8 cellular contexts compared by ENCODE assay signal in the genomic region with DNA sequence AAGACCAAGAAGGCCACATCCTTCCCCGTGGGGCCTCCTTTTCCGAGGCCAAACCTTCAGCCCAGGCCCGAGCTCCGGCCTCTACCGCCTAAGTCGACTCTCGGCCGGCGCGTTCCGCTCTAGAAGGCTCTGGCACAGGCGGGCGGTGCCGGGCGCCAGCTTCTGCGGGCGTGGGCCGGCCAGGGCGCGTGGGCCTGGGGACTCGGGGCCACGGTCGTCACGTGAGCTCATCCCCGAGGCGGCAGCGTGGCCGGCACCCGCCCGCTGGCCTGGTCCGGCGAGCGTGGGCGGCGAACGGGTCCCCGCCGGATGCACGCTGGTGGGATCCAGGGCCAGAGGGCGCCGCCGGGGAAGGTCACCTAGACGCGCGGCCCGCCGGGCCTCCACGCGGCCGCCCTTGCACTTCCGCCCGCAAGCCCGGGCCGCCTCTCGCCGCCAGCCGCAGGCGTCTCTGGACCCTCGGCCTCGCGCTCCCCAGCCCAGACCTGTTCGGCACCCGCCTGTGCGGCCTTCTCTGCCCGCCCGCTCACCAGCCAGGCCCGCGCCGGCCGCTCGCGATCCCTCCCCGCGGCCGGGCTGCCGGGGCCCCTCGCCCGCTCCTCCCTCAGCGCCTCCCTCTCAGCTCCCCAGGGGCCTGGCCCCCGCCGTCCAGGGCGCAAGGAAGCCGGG. TPM values are rescaled to one million over a fixed set of nuclear protein-coding genes. Genes with fewer than 3 reads are reported as not detected.
DNase-seq lines count a peak whose midpoint lies in the region; ATAC-seq, FAIRE-seq and TF ChIP-seq lines count a peak whose summit lies in the region.

No MANE protein-coding gene starts in this region.

- no peaks in the 10 kb centered on the region for H3K27me3 ChIP-seq in OCI-LY1 (ENCODE audit: insufficient read depth, low read length)
- H3K27me3 ChIP-seq in pancreas: no peaks in the 10 kb centered on the region

- H3K9me3 ChIP-seq in OCI-LY1 (ENCODE audit: low read length) (no peaks in the 10 kb centered on the region), pancreas (no peaks in the 10 kb centered on the region)

- peak overlapping the region; percentile 98 for H3K27ac Mint-ChIP-seq in activated naive CD4-positive, alpha-beta T cell treated with anti-CD3 and anti-CD28 coated beads, Interleukin-2, amount 10 ng/mL, durations not matched to agents 7 days and 5 days

- no peaks in the 10 kb centered on the region for H4K20me1 ChIP-seq in OCI-LY1 (ENCODE audit: insufficient read depth, low read length)

- peak; percentile 82 for DNase-seq in DMS53 (lab: John Stamatoyannopoulos, UW)
- no peak for DNase-seq in DMS53 treated with DMSO at 0.1 percent for 48 hours (lab: John Stamatoyannopoulos, UW; ENCODE audit: unreplicated experiment)
- peak; percentile 48 for DNase-seq in activated naive CD4-positive, alpha-beta T cell treated with anti-CD3 and anti-CD28 coated beads, Interleukin-2, amount 10 ng/mL, durations not matched to agents 7 days and 5 days
- peak; percentile 79 for DNase-seq in Right ventricle myocardium superior
- DNase-seq in pancreas: peak; percentile 41 to 83 (median 60)

- H3K9ac ChIP-seq in OCI-LY1 (ENCODE audit: low read length): peak overlapping the region; percentile 95

- no peaks in the 10 kb centered on the region for H3K27me3 Mint-ChIP-seq in activated naive CD4-positive, alpha-beta T cell treated with anti-CD3 and anti-CD28 coated beads, Interleukin-2, amount 10 ng/mL, durations not matched to agents 7 days and 5 days

- peaks cover 29% of the 10 kb centered on the region for H3K36me3 ChIP-seq in OCI-LY1 (ENCODE audit: insufficient read depth, low read length)
- no peaks in the 10 kb centered on the region for H3K36me3 ChIP-seq in pancreas
- no peaks in the 10 kb centered on the region for H3K36me3 ChIP-seq in urinary bladder (ENCODE audit: insufficient read depth)

- peaks cover 41% of the 10 kb centered on the region for H3K79me2 ChIP-seq in OCI-LY1 (ENCODE audit: insufficient read depth, low read length)

- no peaks in the 10 kb centered on the region for H3K9me3 Mint-ChIP-seq in activated naive CD4-positive, alpha-beta T cell treated with anti-CD3 and anti-CD28 coated beads, Interleukin-2, amount 10 ng/mL, durations not matched to agents 7 days and 5 days

- H2AFZ ChIP-seq in OCI-LY1 (ENCODE audit: low read length): no peak overlapping the region

- H3K9me2 ChIP-seq in OCI-LY1 (ENCODE audit: low read depth, low read length): no peaks in the 10 kb centered on the region

- peak overlapping the region; percentile 94 for H3K4me3 Mint-ChIP-seq in activated naive CD4-positive, alpha-beta T cell treated with anti-CD3 and anti-CD28 coated beads, Interleukin-2, amount 10 ng/mL, durations not matched to agents 7 days and 5 days

- CTCF ChIA-PET in activated naive CD4-positive, alpha-beta T cell treated with anti-CD3 and anti-CD28 coated beads, Interleukin-2, amount 10 ng/mL, durations not matched to agents 7 days and 5 days (lab: Charles Lee): interaction anchor here (0.9 to 1.9 kb wide), 4 partner anchors 9 to 36 kb away, joined by 3 to 5 read pairs (median 4); no protein-coding TSS in a partner anchor

- H3K4me2 ChIP-seq in OCI-LY1 (ENCODE audit: low read length): peak overlapping the region; percentile 83

- no peaks in the 10 kb centered on the region for H3F3A ChIP-seq in OCI-LY1 (ENCODE audit: insufficient read depth, low read length)

- ATAC-seq in HG02642 (IDR thresholded peaks at IDR 0.05; ENCODE audit: poor library complexity, unreplicated experiment) (peak; percentile 37), Right ventricle myocardium superior (ENCODE audit: poor library complexity) (peak; percentile 36), pancreas (peak; percentile 24 to 56 (median 36))

- peaks cover 54% of the 10 kb centered on the region for H3K4me1 Mint-ChIP-seq in activated naive CD4-positive, alpha-beta T cell treated with anti-CD3 and anti-CD28 coated beads, Interleukin-2, amount 10 ng/mL, durations not matched to agents 7 days and 5 days

- intact Hi-C loops in Right ventricle myocardium superior (cut with DNase I): no loop called here
- intact Hi-C loops in pancreas (cut with DNase I): no loop called here

- peak overlapping the region; percentile 68 for H3K4me3 ChIP-seq in OCI-LY1 (ENCODE audit: low read depth, low read length, poor library complexity, severe bottlenecking)
- H3K4me3 ChIP-seq in pancreas: peak overlapping the region; percentile 93 to 97 (median 95)
- peak overlapping the region; percentile 89 for H3K4me3 ChIP-seq in urinary bladder (ENCODE audit: low read depth, low read length)

- H3K4me1 ChIP-seq in OCI-LY1 (ENCODE audit: insufficient read depth, low read length, severe bottlenecking): peaks cover 46% of the 10 kb centered on the region
- H3K4me1 ChIP-seq in pancreas: peaks cover 5 to 32% (median 17%) of the 10 kb centered on the region in 3 donors
- no peaks in the 10 kb centered on the region for H3K4me1 ChIP-seq in urinary bladder (ENCODE audit: insufficient read depth)

- no peak for FAIRE-seq in pancreas (lab: Jason Lieb, UNC)

- TF ChIP-seq CTCF in OCI-LY1 (IDR thresholded peaks at IDR 0.05; ENCODE audit: low read length) (no peak), pancreas (IDR thresholded peaks at IDR 0.05) (no peak)

- H3K36me3 Mint-ChIP-seq in activated naive CD4-positive, alpha-beta T cell treated with anti-CD3 and anti-CD28 coated beads, Interleukin-2, amount 10 ng/mL, durations not matched to agents 7 days and 5 days: peaks cover 28% of the 10 kb centered on the region

- H3K27ac ChIP-seq in OCI-LY1 (ENCODE audit: low read depth, low read length, poor library complexity, severe bottlenecking): peak overlapping the region; percentile 8
- H3K27ac ChIP-seq in pancreas: peak overlapping the region; percentile 91 to 98 (median 95)
- peak overlapping the region; percentile 99 for H3K27ac ChIP-seq in urinary bladder (ENCODE audit: low read depth)

- WGBS in pancreas, 2 donors: 0 to 1% methylated on average over 37 to 83 of the region's 83 CpGs
- under 1% methylated on average over 83 of the region's 83 CpGs for WGBS in urinary bladder

RNA-seq across cellular contexts. Expression of gene VDAC1, which starts 0.7 kb away (rescaled TPM):
- total RNA-seq in Right ventricle myocardium superior (475 TPM), pancreas (10 to 100 TPM; 41.8 to 87.8 (median 63.9) TPM), urinary bladder (136 TPM)
- polyA plus RNA-seq in pancreas (10 to 100 TPM; 49.5 to 67.1 TPM), urinary bladder (94.3 TPM)

RNA-seq across cellular contexts. Expression of gene C5orf15, which starts 35.7 kb away (rescaled TPM):
- 34.8 TPM for total RNA-seq in Right ventricle myocardium superior
- 10 to 100 TPM in 3 of 6 donors, 1 to 10 TPM in 3; 6.4 to 25.4 (median 10.7) TPM for total RNA-seq in pancreas
- 10 to 100 TPM in 1 of 2 donors, 1 to 10 TPM in 1; 7.9 to 35.4 TPM for polyA plus RNA-seq in pancreas
- 81.7 TPM for total RNA-seq in urinary bladder
- 39.8 TPM for polyA plus RNA-seq in urinary bladder

Comparison
In these comparisons a context has a peak if more than half of its experiments do, and no peak if none do; other contexts are left out.
1. H3K27ac ChIP-seq: peak in every context shown above with its lines; median percentile 99 in urinary bladder; 95 in pancreas; 8 in OCI-LY1.